Comparison of ENCODE assay signal across 1 cellular context in the genomic region with DNA sequence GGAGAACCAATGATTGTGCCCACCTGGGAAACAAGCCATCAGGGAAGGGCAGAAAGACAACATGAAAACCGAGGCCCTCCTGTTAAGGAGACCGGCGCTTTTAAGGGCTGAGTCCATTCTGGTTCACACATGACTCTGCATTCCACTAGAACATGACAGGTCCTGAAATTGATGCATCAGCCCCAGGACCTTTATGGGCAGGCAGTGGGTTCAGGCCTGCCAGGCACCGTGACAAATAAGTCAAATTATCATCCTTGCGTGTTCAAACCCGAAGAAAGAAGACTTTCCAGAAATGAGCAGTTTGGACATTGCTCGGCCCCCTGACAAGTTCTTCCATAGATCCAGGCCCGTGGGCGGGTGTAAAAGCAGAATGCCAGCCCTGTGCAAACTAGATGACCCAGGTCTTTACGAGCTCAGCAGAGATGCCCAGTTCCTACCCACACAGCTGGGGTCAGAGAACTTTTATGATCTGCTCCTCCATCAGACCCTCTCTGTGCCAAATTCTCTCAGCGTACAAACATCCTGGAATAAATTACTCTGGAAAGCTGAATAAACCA.
TF ChIP-seq lines count a peak whose summit lies in the region.

No MANE protein-coding gene starts in this region.

TF ChIP-seq in GM23338, 12 proteins besides CTCF, POLR2A, EP300 and RAD21 (continued from another document):
- TF ChIP-seq, protein P1, sequence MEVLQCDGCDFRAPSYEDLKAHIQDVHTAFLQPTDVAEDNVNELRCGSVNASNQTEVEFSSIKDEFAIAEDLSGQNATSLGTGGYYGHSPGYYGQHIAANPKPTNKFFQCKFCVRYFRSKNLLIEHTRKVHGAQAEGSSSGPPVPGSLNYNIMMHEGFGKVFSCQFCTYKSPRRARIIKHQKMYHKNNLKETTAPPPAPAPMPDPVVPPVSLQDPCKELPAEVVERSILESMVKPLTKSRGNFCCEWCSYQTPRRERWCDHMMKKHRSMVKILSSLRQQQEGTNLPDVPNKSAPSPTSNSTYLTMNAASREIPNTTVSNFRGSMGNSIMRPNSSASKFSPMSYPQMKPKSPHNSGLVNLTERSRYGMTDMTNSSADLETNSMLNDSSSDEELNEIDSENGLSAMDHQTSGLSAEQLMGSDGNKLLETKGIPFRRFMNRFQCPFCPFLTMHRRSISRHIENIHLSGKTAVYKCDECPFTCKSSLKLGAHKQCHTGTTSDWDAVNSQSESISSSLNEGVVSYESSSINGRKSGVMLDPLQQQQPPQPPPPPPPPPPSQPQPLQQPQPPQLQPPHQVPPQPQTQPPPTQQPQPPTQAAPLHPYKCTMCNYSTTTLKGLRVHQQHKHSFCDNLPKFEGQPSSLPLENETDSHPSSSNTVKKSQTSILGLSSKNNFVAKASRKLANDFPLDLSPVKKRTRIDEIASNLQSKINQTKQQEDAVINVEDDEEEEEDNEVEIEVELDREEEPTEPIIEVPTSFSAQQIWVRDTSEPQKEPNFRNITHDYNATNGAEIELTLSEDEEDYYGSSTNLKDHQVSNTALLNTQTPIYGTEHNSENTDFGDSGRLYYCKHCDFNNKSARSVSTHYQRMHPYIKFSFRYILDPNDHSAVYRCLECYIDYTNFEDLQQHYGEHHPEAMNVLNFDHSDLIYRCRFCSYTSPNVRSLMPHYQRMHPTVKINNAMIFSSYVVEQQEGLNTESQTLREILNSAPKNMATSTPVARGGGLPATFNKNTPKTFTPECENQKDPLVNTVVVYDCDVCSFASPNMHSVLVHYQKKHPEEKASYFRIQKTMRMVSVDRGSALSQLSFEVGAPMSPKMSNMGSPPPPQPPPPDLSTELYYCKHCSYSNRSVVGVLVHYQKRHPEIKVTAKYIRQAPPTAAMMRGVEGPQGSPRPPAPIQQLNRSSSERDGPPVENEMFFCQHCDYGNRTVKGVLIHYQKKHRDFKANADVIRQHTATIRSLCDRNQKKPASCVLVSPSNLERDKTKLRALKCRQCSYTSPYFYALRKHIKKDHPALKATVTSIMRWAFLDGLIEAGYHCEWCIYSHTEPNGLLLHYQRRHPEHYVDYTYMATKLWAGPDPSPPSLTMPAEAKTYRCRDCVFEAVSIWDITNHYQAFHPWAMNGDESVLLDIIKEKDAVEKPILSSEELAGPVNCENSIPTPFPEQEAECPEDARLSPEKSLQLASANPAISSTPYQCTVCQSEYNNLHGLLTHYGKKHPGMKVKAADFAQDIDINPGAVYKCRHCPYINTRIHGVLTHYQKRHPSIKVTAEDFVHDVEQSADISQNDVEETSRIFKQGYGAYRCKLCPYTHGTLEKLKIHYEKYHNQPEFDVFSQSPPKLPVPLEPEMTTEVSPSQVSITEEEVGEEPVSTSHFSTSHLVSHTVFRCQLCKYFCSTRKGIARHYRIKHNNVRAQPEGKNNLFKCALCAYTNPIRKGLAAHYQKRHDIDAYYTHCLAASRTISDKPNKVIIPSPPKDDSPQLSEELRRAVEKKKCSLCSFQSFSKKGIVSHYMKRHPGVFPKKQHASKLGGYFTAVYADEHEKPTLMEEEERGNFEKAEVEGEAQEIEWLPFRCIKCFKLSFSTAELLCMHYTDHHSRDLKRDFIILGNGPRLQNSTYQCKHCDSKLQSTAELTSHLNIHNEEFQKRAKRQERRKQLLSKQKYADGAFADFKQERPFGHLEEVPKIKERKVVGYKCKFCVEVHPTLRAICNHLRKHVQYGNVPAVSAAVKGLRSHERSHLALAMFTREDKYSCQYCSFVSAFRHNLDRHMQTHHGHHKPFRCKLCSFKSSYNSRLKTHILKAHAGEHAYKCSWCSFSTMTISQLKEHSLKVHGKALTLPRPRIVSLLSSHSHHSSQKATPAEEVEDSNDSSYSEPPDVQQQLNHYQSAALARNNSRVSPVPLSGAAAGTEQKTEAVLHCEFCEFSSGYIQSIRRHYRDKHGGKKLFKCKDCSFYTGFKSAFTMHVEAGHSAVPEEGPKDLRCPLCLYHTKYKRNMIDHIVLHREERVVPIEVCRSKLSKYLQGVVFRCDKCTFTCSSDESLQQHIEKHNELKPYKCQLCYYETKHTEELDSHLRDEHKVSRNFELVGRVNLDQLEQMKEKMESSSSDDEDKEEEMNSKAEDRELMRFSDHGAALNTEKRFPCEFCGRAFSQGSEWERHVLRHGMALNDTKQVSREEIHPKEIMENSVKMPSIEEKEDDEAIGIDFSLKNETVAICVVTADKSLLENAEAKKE (CRISPR knock-in tag; IDR thresholded peaks at IDR 0.05), result no peak
- TF ChIP-seq EZH2 (IDR thresholded peaks at IDR 0.05; ENCODE audit: low read depth, unreplicated experiment) (no peak), ZNF331 (CRISPR knock-in tag; IDR thresholded peaks at IDR 0.05; ENCODE audit: low read depth) (no peak), STAT1 (IDR thresholded peaks at IDR 0.05; ENCODE audit: unreplicated experiment) (no peak)
